ENCODE assay signal across 22 cellular contexts in the genomic region with DNA sequence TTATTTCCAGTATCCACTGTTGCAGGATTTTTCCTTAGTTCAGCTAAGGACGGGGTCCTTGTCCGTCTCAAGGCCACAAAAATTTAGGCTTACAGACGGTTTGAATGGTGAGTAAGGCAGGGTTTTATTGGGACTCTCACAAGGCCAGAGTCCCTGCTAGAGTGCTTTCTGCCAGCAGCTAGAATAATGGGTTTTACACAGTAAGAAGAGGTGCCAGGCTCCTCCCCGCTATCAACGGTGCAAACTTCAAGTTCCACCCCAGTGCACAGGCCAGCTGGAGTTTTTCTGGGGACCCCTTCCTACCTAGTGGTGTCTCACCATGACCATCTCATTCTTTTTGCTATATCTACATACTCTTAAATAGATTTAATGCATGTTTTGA.
"Had no signal": no experiment of that assay in that cellular context is flagged by ENCODE, and none has a peak within 500 bp of the region (broad histone marks: within the 10 kb centered on the region; RNA-seq: fewer than 3 reads in every experiment).

No MANE protein-coding gene starts in this region.

- H3K27ac ChIP-seq: left ventricle myocardium inferior, lower lobe of right lung, neutrophil, psoas muscle, testis, tibial nerve had no signal

- H3K4me3 ChIP-seq: left ventricle myocardium inferior, lower lobe of right lung, psoas muscle, testis, tibial nerve had no signal

- DNase-seq: cerebellar nuclear complex; foreskin melanocyte; head of caudate nucleus; hypothalamus; kidney glomerular epithelial cell; left ventricle myocardium inferior; lower lobe of right lung; naive thymus-derived CD4-positive, alpha-beta T cell; nephron progenitor cell; psoas muscle; retina; stimulated activated CD4-positive, alpha-beta T cell treated with anti-CD3 and anti-CD28 coated beads, Interleukin-2, amount 100 ng/mL, for 24 hours; stimulated activated CD4-positive, alpha-beta T cell treated with anti-CD3 and anti-CD28 coated beads, Interleukin-4, amount 100 ng/mL, for 4 hours; stimulated activated naive B cell treated with anti-CD40 and anti-IgM and Interleukin-4, amounts not matched to agents 10 μg/mL and 1 μg/mL and 100 μg/mL, for 72 hours; stimulated activated naive CD8-positive, alpha-beta T cell treated with anti-CD3 and anti-CD28 coated beads, Interleukin-15, amount 100 ng/mL, for 72 hours; testis had no signal

- H3K9me3 ChIP-seq: left ventricle myocardium inferior, lower lobe of right lung, neutrophil, psoas muscle, testis, tibial nerve had no signal

- H3K4me3 Mint-ChIP-seq: dendritic cell treated with granulocyte-macrophage colony-stimulating factor and Interleukin-4, amounts not matched to agents 40 ng/mL and 50 ng/mL, for 4 days; naive thymus-derived CD4-positive, alpha-beta T cell; nephron progenitor cell; stimulated activated naive B cell treated with anti-CD40 and anti-IgM and Interleukin-4, amounts not matched to agents 10 μg/mL and 1 μg/mL and 100 μg/mL, for 72 hours; stimulated activated naive CD8-positive, alpha-beta T cell treated with anti-CD3 and anti-CD28 coated beads, Interleukin-15, amount 100 ng/mL, for 72 hours had no signal

- H3K4me1 ChIP-seq: left ventricle myocardium inferior, lower lobe of right lung, psoas muscle, testis, tibial nerve had no signal

- FAIRE-seq: colon, islet of Langerhans had no signal

- H3K27ac Mint-ChIP-seq: dendritic cell treated with granulocyte-macrophage colony-stimulating factor and Interleukin-4, amounts not matched to agents 40 ng/mL and 50 ng/mL, for 4 days; naive thymus-derived CD4-positive, alpha-beta T cell; stimulated activated naive B cell treated with anti-CD40 and anti-IgM and Interleukin-4, amounts not matched to agents 10 μg/mL and 1 μg/mL and 100 μg/mL, for 72 hours had no signal

- H3K9me3 Mint-ChIP-seq: dendritic cell treated with granulocyte-macrophage colony-stimulating factor and Interleukin-4, amounts not matched to agents 40 ng/mL and 50 ng/mL, for 4 days; naive thymus-derived CD4-positive, alpha-beta T cell; nephron progenitor cell; stimulated activated naive B cell treated with anti-CD40 and anti-IgM and Interleukin-4, amounts not matched to agents 10 μg/mL and 1 μg/mL and 100 μg/mL, for 72 hours; stimulated activated naive CD8-positive, alpha-beta T cell treated with anti-CD3 and anti-CD28 coated beads, Interleukin-15, amount 100 ng/mL, for 72 hours had no signal

- H3K27me3 Mint-ChIP-seq: dendritic cell treated with granulocyte-macrophage colony-stimulating factor and Interleukin-4, amounts not matched to agents 40 ng/mL and 50 ng/mL, for 4 days; naive thymus-derived CD4-positive, alpha-beta T cell; stimulated activated naive B cell treated with anti-CD40 and anti-IgM and Interleukin-4, amounts not matched to agents 10 μg/mL and 1 μg/mL and 100 μg/mL, for 72 hours; stimulated activated naive CD8-positive, alpha-beta T cell treated with anti-CD3 and anti-CD28 coated beads, Interleukin-15, amount 100 ng/mL, for 72 hours had no signal

- ATAC-seq: lower lobe of right lung; naive thymus-derived CD4-positive, alpha-beta T cell; psoas muscle; sciatic nerve; stimulated activated naive B cell treated with anti-CD40 and anti-IgM and Interleukin-4, amounts not matched to agents 10 μg/mL and 1 μg/mL and 100 μg/mL, for 72 hours; stimulated activated naive CD8-positive, alpha-beta T cell treated with anti-CD3 and anti-CD28 coated beads, Interleukin-15, amount 100 ng/mL, for 72 hours had no signal

- H3K4me1 Mint-ChIP-seq: naive thymus-derived CD4-positive, alpha-beta T cell; stimulated activated naive B cell treated with anti-CD40 and anti-IgM and Interleukin-4, amounts not matched to agents 10 μg/mL and 1 μg/mL and 100 μg/mL, for 72 hours; stimulated activated naive CD8-positive, alpha-beta T cell treated with anti-CD3 and anti-CD28 coated beads, Interleukin-15, amount 100 ng/mL, for 72 hours had no signal

- H3K36me3 ChIP-seq: lower lobe of right lung, neutrophil had no signal

- H3K27me3 ChIP-seq: neutrophil, testis, tibial nerve had no signal
